Comparison of ENCODE assay signal across 11 cellular contexts in the genomic region with DNA sequence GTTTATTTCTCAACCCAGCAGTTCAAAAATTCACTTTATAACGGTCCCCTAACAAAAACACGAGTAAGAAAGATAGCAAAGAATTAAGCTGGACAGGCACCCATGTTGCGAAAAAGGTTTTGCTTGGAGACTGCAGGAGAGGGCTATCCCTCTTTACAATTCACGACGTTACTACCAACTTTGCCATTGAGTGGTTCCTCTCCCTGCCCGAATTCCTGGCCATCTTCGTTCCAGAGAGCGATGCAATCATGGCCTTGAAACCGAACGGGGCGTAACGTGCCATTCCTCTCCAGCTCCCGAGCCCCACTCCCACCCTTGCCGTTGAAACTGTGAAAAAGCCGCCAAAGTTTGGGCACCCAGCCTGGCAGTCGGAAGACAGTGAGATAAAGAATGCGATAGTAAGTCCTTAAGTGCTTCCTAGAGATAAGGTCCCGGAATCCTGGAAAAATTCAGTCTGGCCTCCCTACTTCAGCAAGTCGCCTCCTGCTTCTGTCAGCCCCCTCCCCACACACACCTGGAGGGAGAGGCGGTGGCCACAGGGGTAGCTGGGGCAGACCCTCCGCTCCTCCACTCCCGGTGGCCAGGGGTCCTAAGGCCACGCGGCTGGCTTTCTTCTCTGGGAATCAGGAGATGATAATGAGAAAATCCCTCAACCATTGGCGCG.
A peak's percentile ranks its signal among the peaks of the same experiment; 100 is the strongest.
DNase-seq lines count a peak whose midpoint lies in the region; ATAC-seq, FAIRE-seq and TF ChIP-seq lines count a peak whose summit lies in the region.
"Had no signal": no experiment of that assay in that cellular context is flagged by ENCODE, and none has a peak within 500 bp of the region (broad histone marks: within the 10 kb centered on the region; RNA-seq: fewer than 3 reads in every experiment).

No MANE protein-coding gene starts in this region.

- intact Hi-C loops in aorta (cut with DNase I), result loop anchor here in 1 of 2 donors (5.0 kb wide), 1 partner anchor 99 kb away; no protein-coding TSS in a partner anchor

- H3K9me1 ChIP-seq in keratinocyte (ENCODE audit: control insufficient read depth, extremely low read depth, insufficient read depth, low read length), result no peaks in the 10 kb centered on the region

- POLR2A ChIA-PET in activated CD4-positive, alpha-beta T cell treated with anti-CD3 and anti-CD28 coated beads, Interleukin-2, amount 10 ng/mL, durations not matched to agents 7 days and 5 days (lab: Charles Lee), result no interaction called here

- H3K9me3 ChIP-seq in keratinocyte (ENCODE audit: control insufficient read depth, low read depth, low read length) (no peaks in the 10 kb centered on the region), stomach smooth muscle (ENCODE audit: control insufficient read depth in 2 of 2, low read length in 2 of 2) (no peaks in the 10 kb centered on the region), aorta (ENCODE audit: control insufficient read depth, low read length) (no peaks in the 10 kb centered on the region)
- H3K9me3 ChIP-seq: left lung had no signal

- H3K27me3 ChIP-seq in keratinocyte (ENCODE audit: control insufficient read depth, extremely low read depth, insufficient read depth, low read length), result peaks cover 53% of the 10 kb centered on the region
- H3K27me3 ChIP-seq in stomach smooth muscle (ENCODE audit: control insufficient read depth in 1 of 2, insufficient read depth in 2 of 2, low read length in 2 of 2), result peaks cover 15 to 31% of the 10 kb centered on the region in 2 donors
- no peaks in the 10 kb centered on the region for H3K27me3 ChIP-seq in aorta (ENCODE audit: control insufficient read depth in 1 of 2, insufficient read depth in 2 of 2, low read length in 1 of 2)

- H3K4me1 Mint-ChIP-seq in activated CD4-positive, alpha-beta T cell treated with anti-CD3 and anti-CD28 coated beads, Interleukin-2, amount 10 ng/mL, durations not matched to agents 7 days and 5 days, result peaks cover 37% of the 10 kb centered on the region
- H3K4me1 Mint-ChIP-seq in brain, result peaks cover 36% of the 10 kb centered on the region

- dilution Hi-C loops in keratinocyte (cut with MboI; ENCODE audit: extremely low pct_ligation_motif_present, low sequenced_read_pairs), result no loop called here

- no peak overlapping the region for H3K27ac ChIP-seq in keratinocyte (ENCODE audit: control insufficient read depth, insufficient read depth, low read length)
- peak overlapping the region; percentile 65 for H3K27ac ChIP-seq in stomach smooth muscle (ENCODE audit: low read length)
- H3K27ac ChIP-seq in aorta (ENCODE audit: low read depth in 1 of 2, low read length in 2 of 2), result no peak overlapping the region
- H3K27ac ChIP-seq: KMS-11, left lung had no signal

- CTCF ChIA-PET in activated CD4-positive, alpha-beta T cell treated with anti-CD3 and anti-CD28 coated beads, Interleukin-2, amount 10 ng/mL, durations not matched to agents 7 days and 5 days (lab: Charles Lee), result no interaction called here

- no peaks in the 10 kb centered on the region for H3K36me3 Mint-ChIP-seq in activated CD4-positive, alpha-beta T cell treated with anti-CD3 and anti-CD28 coated beads, Interleukin-2, amount 10 ng/mL, durations not matched to agents 7 days and 5 days (ENCODE audit: low read depth)
- H3K36me3 Mint-ChIP-seq in brain, result no peaks in the 10 kb centered on the region

- TF ChIP-seq CTCF in brain (conservative IDR thresholded peaks at IDR 0.05) (no peak), keratinocyte (optimal IDR thresholded peaks at IDR 0.05 in 1 of 3, IDR thresholded peaks at IDR 0.05 in 1 of 3, conservative IDR thresholded peaks at IDR 0.05 in 1 of 3; ENCODE audit: extremely low read depth in 1 of 3, insufficient read depth in 2 of 3, low read length in 3 of 3) (no peak)

- H3K36me3 ChIP-seq in keratinocyte (ENCODE audit: control insufficient read depth in 2 of 2, extremely low read depth in 1 of 2, insufficient read depth in 2 of 2, low read length in 2 of 2), result no peaks in the 10 kb centered on the region
- no peaks in the 10 kb centered on the region for H3K36me3 ChIP-seq in stomach smooth muscle (ENCODE audit: control insufficient read depth in 2 of 2, insufficient read depth in 2 of 2, low read length in 2 of 2)
- H3K36me3 ChIP-seq in aorta (ENCODE audit: control insufficient read depth in 1 of 2, insufficient read depth in 2 of 2, low read length in 1 of 2), result no peaks in the 10 kb centered on the region
- H3K36me3 ChIP-seq: left lung had no signal

- H3K4me3 ChIP-seq in keratinocyte (ENCODE audit: control insufficient read depth in 2 of 3, extremely low read depth in 1 of 3, insufficient read depth in 2 of 3, low read depth in 1 of 3, low read length in 3 of 3), result peak overlapping the region in 1 of 3 experiments; percentile 31
- peak overlapping the region; percentile 73 to 75 for H3K4me3 ChIP-seq in stomach smooth muscle (ENCODE audit: low read length in 2 of 2)
- H3K4me3 ChIP-seq in aorta (ENCODE audit: low read length in 2 of 2), result peak overlapping the region in 1 of 2 donors; percentile 39
- H3K4me3 ChIP-seq: left lung had no signal

- no peaks in the 10 kb centered on the region for H4K20me1 ChIP-seq in keratinocyte (ENCODE audit: control insufficient read depth, extremely low read depth, insufficient read depth, low read length)

- ATAC-seq in aorta (ENCODE audit: low FRiP score) (no peak), GM18907 (IDR thresholded peaks at IDR 0.05; ENCODE audit: unreplicated experiment) (no peak), GM21447 (IDR thresholded peaks at IDR 0.05; ENCODE audit: unreplicated experiment) (no peak)

- no peak for DNase-seq in activated CD4-positive, alpha-beta T cell treated with anti-CD3 and anti-CD28 coated beads, Interleukin-2, amount 10 ng/mL, durations not matched to agents 7 days and 5 days
- DNase-seq in activated CD4-positive, alpha-beta T cell treated with anti-CD3 and anti-CD28 coated beads, Interleukin-2, amount 50 U/mL, for 4 hours, result no peak
- DNase-seq in keratinocyte (ENCODE audit: low read depth, low spot score), result no peak
- DNase-seq in aorta, result no peak

- no peak overlapping the region for H3K27ac Mint-ChIP-seq in activated CD4-positive, alpha-beta T cell treated with anti-CD3 and anti-CD28 coated beads, Interleukin-2, amount 10 ng/mL, durations not matched to agents 7 days and 5 days
- no peak overlapping the region for H3K27ac Mint-ChIP-seq in brain

- 16 to 20% methylated on average over 26 of the region's 26 CpGs for WGBS in aorta, 2 donors

- H3K9ac ChIP-seq in keratinocyte (ENCODE audit: control insufficient read depth, extremely low read depth, insufficient read depth, low read length) (no peak overlapping the region), stomach smooth muscle (ENCODE audit: low read length in 2 of 2) (peak overlapping the region in 1 of 2 donors; percentile 54)
- H3K9ac ChIP-seq: KMS-11 had no signal

- peaks cover 78% of the 10 kb centered on the region for H3K27me3 Mint-ChIP-seq in activated CD4-positive, alpha-beta T cell treated with anti-CD3 and anti-CD28 coated beads, Interleukin-2, amount 10 ng/mL, durations not matched to agents 7 days and 5 days
- H3K27me3 Mint-ChIP-seq in brain, result peaks cover 95% of the 10 kb centered on the region

- H3K79me2 ChIP-seq in keratinocyte (ENCODE audit: control insufficient read depth, insufficient read depth, low read length), result no peaks in the 10 kb centered on the region

- H3K9me3 Mint-ChIP-seq in activated CD4-positive, alpha-beta T cell treated with anti-CD3 and anti-CD28 coated beads, Interleukin-2, amount 10 ng/mL, durations not matched to agents 7 days and 5 days, result no peaks in the 10 kb centered on the region
- H3K9me3 Mint-ChIP-seq in brain, result peaks cover 0 to 8% (median 4%) of the 10 kb centered on the region in 5 experiments

- H3K4me1 ChIP-seq in keratinocyte (ENCODE audit: control insufficient read depth, extremely low read depth, insufficient read depth, low read length) (peaks cover 15% of the 10 kb centered on the region), stomach smooth muscle (ENCODE audit: control insufficient read depth, insufficient read depth, low read length) (peaks cover 24% of the 10 kb centered on the region), aorta (ENCODE audit: control insufficient read depth in 1 of 2, insufficient read depth in 2 of 2, low read length in 2 of 2) (no peaks in the 10 kb centered on the region)

- peak overlapping the region; percentile 35 for H3K4me3 Mint-ChIP-seq in activated CD4-positive, alpha-beta T cell treated with anti-CD3 and anti-CD28 coated beads, Interleukin-2, amount 10 ng/mL, durations not matched to agents 7 days and 5 days
- peak overlapping the region; percentile 23 to 78 (median 70) for H3K4me3 Mint-ChIP-seq in brain

- H2AFZ ChIP-seq in keratinocyte (ENCODE audit: control insufficient read depth, low read length), result no peak overlapping the region

- H3K4me2 ChIP-seq in keratinocyte (ENCODE audit: control insufficient read depth, extremely low read depth, insufficient read depth, low read depth, low read length), result peak overlapping the region; percentile 46
- H3K4me2 ChIP-seq: KMS-11 had no signal

- FAIRE-seq in keratinocyte (lab: Jason Lieb, UNC), result no peak
- FAIRE-seq: colon had no signal
